In the genomic region with DNA sequence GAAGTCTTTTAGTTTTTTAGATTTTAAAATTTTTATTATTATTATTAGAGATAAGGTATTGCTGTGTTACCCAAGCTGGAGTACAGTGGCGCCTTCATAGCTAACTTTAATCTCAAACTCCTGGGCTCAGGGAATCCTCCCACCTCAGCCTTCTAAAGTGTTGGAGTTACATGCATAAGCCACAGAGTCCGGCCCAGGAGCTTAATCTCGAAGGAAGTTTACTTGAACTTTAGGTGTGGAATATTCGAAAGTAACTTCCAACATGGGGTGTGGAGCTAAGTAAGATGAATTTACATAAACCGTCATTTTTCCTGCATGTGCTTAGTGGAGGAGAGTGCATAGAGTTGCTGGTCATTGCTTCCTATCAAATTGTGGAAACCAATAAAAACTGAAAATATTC, we compare ENCODE assay signal across 8 cellular contexts. TPM values are rescaled to one million over a fixed set of nuclear protein-coding genes. Genes with fewer than 3 reads are reported as not detected.
DNase-seq lines count a peak whose midpoint lies in the region; ATAC-seq, FAIRE-seq and TF ChIP-seq lines count a peak whose summit lies in the region.

No MANE protein-coding gene starts in this region.

- H3K4me1 Mint-ChIP-seq in astrocyte (ENCODE audit: low read depth, unreplicated experiment): peaks cover 16% of the 10 kb centered on the region

- H3K4me2 ChIP-seq in astrocyte (ENCODE audit: low read length): peak overlapping the region; percentile 94

- no peaks in the 10 kb centered on the region for H3K9me3 Mint-ChIP-seq in astrocyte (ENCODE audit: unreplicated experiment)

- H3K9ac ChIP-seq in HUES6 (ENCODE audit: low read length) (peak overlapping the region; percentile 23), astrocyte (ENCODE audit: low read length) (peak overlapping the region; percentile 100), mucosa of rectum (ENCODE audit: low read depth in 1 of 2, low read length in 2 of 2) (peak overlapping the region; percentile 96 to 99)

- FAIRE-seq in astrocyte (lab: Jason Lieb, UNC): no peak

- H3K4me3 Mint-ChIP-seq in astrocyte (ENCODE audit: unreplicated experiment): peak overlapping the region; percentile 97

- H4K20me1 ChIP-seq in astrocyte (ENCODE audit: insufficient read depth, low read length): peaks cover 8% of the 10 kb centered on the region

- no peak for DNase-seq in AG04450 (ENCODE audit: low read depth, low spot score)
- DNase-seq in astrocyte (ENCODE audit: low read depth): no peak
- DNase-seq in AG20443 (ENCODE audit: low spot score): no peak
- DNase-seq in NCI-H748 (lab: John Stamatoyannopoulos, UW; ENCODE audit: unreplicated experiment): no peak
- no peak for DNase-seq in hippocampal formation (lab: John Stamatoyannopoulos, UW)

- H3K36me3 ChIP-seq in HUES6 (ENCODE audit: control insufficient read depth, insufficient read depth, low read length) (peaks cover 12% of the 10 kb centered on the region), astrocyte (ENCODE audit: insufficient read depth, low read length) (peaks cover 8% of the 10 kb centered on the region), mucosa of rectum (ENCODE audit: control insufficient read depth in 2 of 2, insufficient read depth in 2 of 2, low read length in 2 of 2) (peaks cover 0 to 5% of the 10 kb centered on the region in 2 donors)

- 0 out of 2 replicates have a peak, but pooled peaks cover 3% of the 10 kb centered on the region for H3K4me1 ChIP-seq in HUES6 (ENCODE audit: control insufficient read depth, insufficient read depth, low read length)
- peaks cover 18% of the 10 kb centered on the region for H3K4me1 ChIP-seq in astrocyte (ENCODE audit: insufficient read depth, low read length)
- peaks cover 6 to 18% of the 10 kb centered on the region in 2 donors for H3K4me1 ChIP-seq in mucosa of rectum (ENCODE audit: control insufficient read depth in 2 of 2, insufficient read depth in 2 of 2, low read length in 2 of 2)

- POLR2A ChIA-PET in AG04450 (lab: Yijun Ruan, JAX): interaction anchor here (0.8 to 1.0 kb wide), 3 partner anchors 25 to 39 kb away, joined by 3 read pairs; a partner anchor contains a TSS

- peaks cover 58% of the 10 kb centered on the region for H3K79me2 ChIP-seq in astrocyte (ENCODE audit: insufficient read depth, low read length)

- no peak for ATAC-seq in GM21360 (IDR thresholded peaks at IDR 0.05; ENCODE audit: unreplicated experiment)

- H3K4me3 ChIP-seq in AG04450 (ENCODE audit: low read depth, low read length) (peak overlapping the region; percentile 100), HUES6 (ENCODE audit: low read depth, low read length) (peak overlapping the region; percentile 100; the same call in 1 of the 2 replicates), astrocyte (ENCODE audit: insufficient read depth, low read depth, low read length) (peak overlapping the region; percentile 98), mucosa of rectum (ENCODE audit: low read length in 2 of 2) (peak overlapping the region; percentile 38 to 97)

- TF ChIP-seq CTCF in AG04450 (IDR thresholded peaks at IDR 0.05; ENCODE audit: low read depth, low read length) (no peak), astrocyte (IDR thresholded peaks at IDR 0.05; ENCODE audit: insufficient read depth, low read depth, low read length) (no peak)

- H3K27me3 ChIP-seq in AG04450 (ENCODE audit: control insufficient read depth, insufficient read depth, low read length): no peaks in the 10 kb centered on the region
- H3K27me3 ChIP-seq in HUES6 (ENCODE audit: control insufficient read depth, insufficient read depth, low read length): no peaks in the 10 kb centered on the region
- no peaks in the 10 kb centered on the region for H3K27me3 ChIP-seq in astrocyte (ENCODE audit: insufficient read depth, low read length)
- H3K27me3 ChIP-seq in mucosa of rectum (ENCODE audit: control insufficient read depth in 2 of 2, insufficient read depth in 2 of 2, low read length in 2 of 2): no peaks in the 10 kb centered on the region

- H3K27ac ChIP-seq in AG04450 (ENCODE audit: low read depth, low read length): no peak overlapping the region
- H3K27ac ChIP-seq in HUES6 (ENCODE audit: low read depth, low read length): no peak overlapping the region
- H3K27ac ChIP-seq in astrocyte (ENCODE audit: low read depth, low read length): no peak overlapping the region
- H3K27ac ChIP-seq in mucosa of rectum (ENCODE audit: low read depth in 2 of 2, low read length in 2 of 2): peak overlapping the region in 1 of 2 donors; percentile 98

- H2AFZ ChIP-seq in astrocyte (ENCODE audit: low read depth, low read length): no peak overlapping the region

- H3K36me3 Mint-ChIP-seq in astrocyte (ENCODE audit: low read depth, unreplicated experiment): peaks cover 6% of the 10 kb centered on the region

- CTCF ChIA-PET in AG04450 (lab: Charles Lee): interaction anchor here (0.6 to 2.5 kb wide), 17 partner anchors 8 to 230 kb away, joined by 3 to 23 read pairs (median 5); no protein-coding TSS in a partner anchor

- H3K9me3 ChIP-seq in AG04450 (ENCODE audit: control insufficient read depth, insufficient read depth, low read length): no peaks in the 10 kb centered on the region
- H3K9me3 ChIP-seq in HUES6 (ENCODE audit: control insufficient read depth, insufficient read depth, low read depth, low read length): no peaks in the 10 kb centered on the region
- H3K9me3 ChIP-seq in astrocyte (ENCODE audit: insufficient read depth, low read depth, low read length): no peaks in the 10 kb centered on the region
- no peaks in the 10 kb centered on the region for H3K9me3 ChIP-seq in mucosa of rectum (ENCODE audit: control insufficient read depth in 2 of 2, low read length in 2 of 2)

- H3K27ac Mint-ChIP-seq in astrocyte (ENCODE audit: unreplicated experiment): peak overlapping the region; percentile 100

- no peaks in the 10 kb centered on the region for H3K27me3 Mint-ChIP-seq in astrocyte (ENCODE audit: low read depth, unreplicated experiment)

RNA-seq across cellular contexts. Expression of a gene that starts 1.4 kb away (rescaled TPM):
- 57.9 and 62.5 TPM in 2 replicates for polyA plus RNA-seq in AG04450 (2011; rRNA removed)
- polyA minus RNA-seq in AG04450 (2011; rRNA and poly(A)+ RNA removed): 89.7 and 121 TPM in 2 replicates
- total RNA-seq in astrocyte: 116 and 117 TPM in 2 replicates

RNA-seq across cellular contexts. Expression of a gene that starts 1.8 kb away (rescaled TPM):
- 4.3 and 4.4 TPM in 2 replicates for polyA plus RNA-seq in AG04450 (2011; rRNA removed)
- polyA minus RNA-seq in AG04450 (2011; rRNA and poly(A)+ RNA removed): 5.5 and 5.6 TPM in 2 replicates
- total RNA-seq in astrocyte: 7.9 and 8.1 TPM in 2 replicates

RNA-seq across cellular contexts. Expression of a gene that starts 25.0 kb away (rescaled TPM):
- polyA plus RNA-seq in AG04450 (2011; rRNA removed): 12.2 and 12.8 TPM in 2 replicates
- 27.1 and 43.6 TPM in 2 replicates for polyA minus RNA-seq in AG04450 (2011; rRNA and poly(A)+ RNA removed)
- total RNA-seq in astrocyte: 29.0 and 29.4 TPM in 2 replicates

Comparison
In these comparisons a context has a peak if more than half of its experiments do, and no peak if none do; other contexts are left out.
1. H3K9ac ChIP-seq: peak in every context shown above with its lines; median percentile 100 in astrocyte; 98 in mucosa of rectum; 23 in HUES6.